ENCODE assay signal across 8 cellular contexts in the genomic region with DNA sequence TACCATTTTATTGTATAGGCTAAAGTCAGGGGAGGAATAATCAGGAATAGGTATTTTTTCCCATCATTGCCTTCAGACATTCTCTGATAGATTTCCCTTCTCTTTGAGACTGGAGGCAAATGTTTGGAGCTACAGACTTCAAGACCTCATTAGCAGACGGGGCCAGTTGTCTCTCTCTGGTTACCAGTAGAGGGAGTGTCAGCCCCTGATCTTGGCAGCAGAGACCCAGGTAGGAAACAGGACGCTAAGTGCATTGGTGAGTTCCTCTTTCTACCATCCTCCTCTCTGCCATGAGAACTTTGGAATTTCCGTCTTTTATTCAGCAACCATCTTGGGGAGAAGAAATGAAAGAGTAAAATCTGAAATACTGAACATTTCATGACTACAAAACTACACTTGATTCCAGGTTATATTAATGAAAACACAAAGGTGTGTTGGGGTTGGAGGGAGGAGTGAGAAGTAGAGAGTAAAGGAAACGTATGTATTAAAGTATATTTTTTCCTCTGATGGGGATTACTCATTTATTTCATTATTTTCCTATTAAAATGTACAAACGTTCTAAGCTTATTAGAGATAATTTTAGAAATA.
DNase-seq lines count a peak whose midpoint lies in the region; ATAC-seq lines count a peak whose summit lies in the region.

No MANE protein-coding gene starts in this region.

- DNase-seq in ACHN (peak; percentile 46), NCI-H1694 (lab: John Stamatoyannopoulos, UW) (peak; percentile 21), astrocyte of the hippocampus (ENCODE audit: low read depth, low spot score) (peak; percentile 46), midbrain (lab: John Stamatoyannopoulos, UW) (peak; percentile 35), activated T-cell treated with anti-CD3 and anti-CD28 coated beads for 4 hours (no peak), middle frontal gyrus (ENCODE audit: extremely low spot score, low spot score) (no peak)

- in situ Hi-C loops in ACHN (cut with HindIII; ENCODE audit: low pct_ligation_motif_present, low pct_unique_long_range_greater_than_20kb, low sequenced_read_pairs) = no loop called here

- ATAC-seq in GM18520 (IDR thresholded peaks at IDR 0.05; ENCODE audit: unreplicated experiment) = peak; percentile 31
- ATAC-seq in HG02870 (IDR thresholded peaks at IDR 0.05; ENCODE audit: unreplicated experiment) = peak; percentile 98

Comparison
In these comparisons a context has a peak if more than half of its experiments do, and no peak if none do; other contexts are left out.
1. DNase-seq: peak in ACHN (single experiment), NCI-H1694 (single experiment), astrocyte of the hippocampus (single experiment) and midbrain (single experiment); none in activated T-cell treated with anti-CD3 and anti-CD28 coated beads for 4 hours (single experiment) and middle frontal gyrus (single experiment).